In genomic region chr4:54241268-54241823, GRCh38 we compare ENCODE assay signal across 2 cellular contexts. TPM values are rescaled to one million over a fixed set of nuclear protein-coding genes. Genes with fewer than 3 reads are reported as not detected.
"Had no signal": no experiment of that assay in that cellular context is flagged by ENCODE, and none has a peak within 500 bp of the region (broad histone marks: within the 10 kb centered on the region; RNA-seq: fewer than 3 reads in every experiment).

No MANE protein-coding gene starts in this region.

RNA-seq across cellular contexts. Expression of gene PDGFRA, which starts 12.3 kb away (rescaled TPM):
- polyA plus RNA-seq: foreskin keratinocyte; naive thymus-derived CD4-positive, alpha-beta T cell had no signal
